Comparison of ENCODE assay signal across 16 cellular contexts in genomic region chr2:59786684-59787083, GRCh38.
DNase-seq lines count a peak whose midpoint lies in the region; ATAC-seq and TF ChIP-seq lines count a peak whose summit lies in the region.
"Had no signal": no experiment of that assay in that cellular context is flagged by ENCODE, and none has a peak within 500 bp of the region (broad histone marks: within the 10 kb centered on the region; RNA-seq: fewer than 3 reads in every experiment).

No MANE protein-coding gene starts in this region.

- WGBS in esophagus muscularis mucosa: 86% methylated on average over 1 of the region's 1 CpG
- WGBS in tibial nerve, 2 donors: 88% methylated on average over 1 of the region's 1 CpG

- DNase-seq in MCF 10A (ENCODE audit: unreplicated experiment): no peak
- DNase-seq in breast epithelium (ENCODE audit: low spot score in 2 of 2): no peak
- DNase-seq in esophagus muscularis mucosa (ENCODE audit: extremely low spot score): peak; percentile 77
- DNase-seq in NOMO-1 (lab: John Stamatoyannopoulos, UW; ENCODE audit: unreplicated experiment in 2 of 2): no peak
- DNase-seq in tibial nerve (ENCODE audit: low spot score in 2 of 2): no peak
- DNase-seq: C1 segment of cervical spinal cord; CD4-positive, alpha-beta T cell; DMS79; EL had no signal

- TF ChIP-seq POLR2A in breast epithelium (IDR thresholded peaks at IDR 0.05) (no peak), esophagus muscularis mucosa (IDR thresholded peaks at IDR 0.05; ENCODE audit: low read depth) (no peak), tibial nerve (IDR thresholded peaks at IDR 0.05) (no peak)

- no peaks in the 10 kb centered on the region for H3K4me1 ChIP-seq in breast epithelium
- no peaks in the 10 kb centered on the region for H3K4me1 ChIP-seq in esophagus muscularis mucosa
- H3K4me1 ChIP-seq in tibial nerve: no peaks in the 10 kb centered on the region

- CTCF ChIA-PET in MCF 10A (lab: Yijun Ruan, JAX): interaction anchor here (0.5 to 0.9 kb wide), 3 partner anchors 343 to 991 kb away, joined by 3 read pairs; no protein-coding TSS in a partner anchor

- no peaks in the 10 kb centered on the region for H3K79me2 ChIP-seq in neural cell (replicated peaks; ENCODE audit: insufficient read depth, low read length)

- no peak for TF ChIP-seq RAD21 in neural cell (conservative IDR thresholded peaks at IDR 0.05)

- H3K36me3 ChIP-seq in breast epithelium (no peaks in the 10 kb centered on the region), esophagus muscularis mucosa (no peaks in the 10 kb centered on the region), neural cell (ENCODE audit: insufficient read depth, low read length) (no peaks in the 10 kb centered on the region), tibial nerve (no peaks in the 10 kb centered on the region)

- H3K9me3 Mint-ChIP-seq in MCF 10A (ENCODE audit: unreplicated experiment): peaks cover 14% of the 10 kb centered on the region
- H3K9me3 Mint-ChIP-seq: CD4-positive, alpha-beta T cell had no signal

- peak overlapping the region; percentile 22 for H2AFZ ChIP-seq in neural cell (ENCODE audit: low read depth, low read length)

- H3K4me3 ChIP-seq in breast epithelium: no peak overlapping the region
- H3K4me3 ChIP-seq in esophagus muscularis mucosa: no peak overlapping the region
- no peak overlapping the region for H3K4me3 ChIP-seq in neural cell (ENCODE audit: low read length)
- no peak overlapping the region for H3K4me3 ChIP-seq in tibial nerve

- no peaks in the 10 kb centered on the region for H4K20me1 ChIP-seq in neural cell (ENCODE audit: insufficient read depth)

- H3K4me2 ChIP-seq in neural cell (ENCODE audit: low read length): no peak overlapping the region

- no peaks in the 10 kb centered on the region for H3K36me3 Mint-ChIP-seq in MCF 10A (ENCODE audit: insufficient read depth, unreplicated experiment)

- H3K27me3 Mint-ChIP-seq in MCF 10A (ENCODE audit: insufficient read depth, unreplicated experiment): no peaks in the 10 kb centered on the region
- H3K27me3 Mint-ChIP-seq: B cell; CD4-positive, alpha-beta T cell had no signal

- H3K9me3 ChIP-seq in breast epithelium (no peaks in the 10 kb centered on the region), esophagus muscularis mucosa (no peaks in the 10 kb centered on the region), neural cell (ENCODE audit: low read length) (no peaks in the 10 kb centered on the region), tibial nerve (no peaks in the 10 kb centered on the region)

- H3K4me1 Mint-ChIP-seq in MCF 10A (ENCODE audit: insufficient read depth, unreplicated experiment): peaks cover 9% of the 10 kb centered on the region
- H3K4me1 Mint-ChIP-seq: B cell had no signal

- intact Hi-C loops in MCF 10A (cut with micrococcal nuclease): no loop called here
- intact Hi-C loops in breast epithelium (cut with DNase I; ENCODE audit: low total_unique reads): no loop called here
- intact Hi-C loops in esophagus muscularis mucosa (cut with DNase I): no loop called here

- H3K27ac ChIP-seq in breast epithelium (no peak overlapping the region), esophagus muscularis mucosa (replicated peaks in 1 of 4) (no peak overlapping the region), neural cell (ENCODE audit: low read length) (no peak overlapping the region), tibial nerve (no peak overlapping the region)
- H3K27ac ChIP-seq: 22Rv1, HL-60 had no signal

- H3K9ac ChIP-seq in neural cell (ENCODE audit: low read length): no peak overlapping the region

- POLR2A ChIA-PET in MCF 10A (lab: Yijun Ruan, JAX): interaction anchor here (0.6 to 1.3 kb wide), 8 partner anchors 7 to 234 kb away, joined by 3 to 5 read pairs (median 3); no protein-coding TSS in a partner anchor

- H3K27ac Mint-ChIP-seq in MCF 10A (ENCODE audit: low read depth, unreplicated experiment): peak overlapping the region; percentile 81
- H3K27ac Mint-ChIP-seq: B cell; CD4-positive, alpha-beta T cell had no signal

- no peaks in the 10 kb centered on the region for H3K27me3 ChIP-seq in breast epithelium
- no peaks in the 10 kb centered on the region for H3K27me3 ChIP-seq in esophagus muscularis mucosa
- H3K27me3 ChIP-seq in neural cell (ENCODE audit: insufficient read depth, low read depth, low read length): no peaks in the 10 kb centered on the region
- H3K27me3 ChIP-seq in tibial nerve: no peaks in the 10 kb centered on the region

- BruUV-seq in MCF 10A (replicated peaks; lab: Mats Ljungman, UMichigan): no TSS peak

- TF ChIP-seq EP300 in esophagus muscularis mucosa (IDR thresholded peaks at IDR 0.05) (no peak), neural cell (conservative IDR thresholded peaks at IDR 0.05; ENCODE audit: poor library complexity, severe bottlenecking) (no peak), tibial nerve (IDR thresholded peaks at IDR 0.05) (no peak)

- H3K4me3 Mint-ChIP-seq in MCF 10A (ENCODE audit: unreplicated experiment): no peak overlapping the region
- H3K4me3 Mint-ChIP-seq: B cell; CD4-positive, alpha-beta T cell had no signal

- ATAC-seq in GM19397 (IDR thresholded peaks at IDR 0.05; ENCODE audit: unreplicated experiment) (no peak), GM18873 (IDR thresholded peaks at IDR 0.05; ENCODE audit: low FRiP score, unreplicated experiment) (no peak)
- ATAC-seq: HCT116 had no signal

- no peak for TF ChIP-seq CTCF in MCF 10A (IDR thresholded peaks at IDR 0.05; ENCODE audit: unreplicated experiment)
- TF ChIP-seq CTCF in breast epithelium (IDR thresholded peaks at IDR 0.05): no peak
- TF ChIP-seq CTCF in esophagus muscularis mucosa (IDR thresholded peaks at IDR 0.05): no peak
- TF ChIP-seq CTCF in neural cell (IDR thresholded peaks at IDR 0.05; ENCODE audit: poor library complexity, severe bottlenecking): no peak
- TF ChIP-seq CTCF in tibial nerve (IDR thresholded peaks at IDR 0.05): no peak

- H3F3A ChIP-seq in neural cell (ENCODE audit: insufficient read depth, low read length, poor library complexity, severe bottlenecking): no peaks in the 10 kb centered on the region

- H3K9me2 ChIP-seq in neural cell (ENCODE audit: insufficient read depth, low read length): no peaks in the 10 kb centered on the region

TF ChIP-seq in neural cell, 6 proteins besides CTCF, POLR2A, EP300 and RAD21:
- TF ChIP-seq MXI1 (conservative IDR thresholded peaks at IDR 0.05; ENCODE audit: poor library complexity, severe bottlenecking): no peak
- TF ChIP-seq REST (IDR thresholded peaks at IDR 0.05; ENCODE audit: borderline replicate concordance): no peak
- no peak for TF ChIP-seq POLR2AphosphoS5 (IDR thresholded peaks at IDR 0.05)
- TF ChIP-seq SMC3 (conservative IDR thresholded peaks at IDR 0.05; ENCODE audit: poor library complexity): no peak
- TF ChIP-seq TAF1 (IDR thresholded peaks at IDR 0.05; ENCODE audit: low read depth): no peak
- TF ChIP-seq EZH2 (IDR thresholded peaks at IDR 0.05; ENCODE audit: borderline replicate concordance, insufficient read depth, low read length, poor library complexity, severe bottlenecking): no peak
